ENCODE assay signal across 19 cellular contexts in the genomic region with DNA sequence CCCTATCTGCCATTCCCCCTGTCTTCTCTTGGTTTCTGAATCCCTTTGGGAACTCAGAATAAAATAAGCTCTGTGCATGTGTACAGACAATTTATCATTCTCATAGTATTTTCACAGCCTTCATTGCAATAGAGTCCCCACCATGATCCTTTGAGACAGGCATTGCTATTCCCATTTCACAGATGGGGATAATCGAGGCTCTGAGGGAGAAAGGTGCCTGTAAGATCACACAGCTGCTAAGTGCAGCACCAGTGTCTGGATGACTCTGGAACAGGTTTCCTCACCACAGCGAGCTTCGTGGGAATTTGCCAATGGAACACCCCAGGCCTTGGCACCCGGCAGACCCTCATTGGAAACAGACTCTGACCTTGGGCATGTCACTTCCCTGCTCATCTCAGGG.
DNase-seq lines count a peak whose midpoint lies in the region; ATAC-seq, FAIRE-seq and TF ChIP-seq lines count a peak whose summit lies in the region.
"Had no signal": no experiment of that assay in that cellular context is flagged by ENCODE, and none has a peak within 500 bp of the region (broad histone marks: within the 10 kb centered on the region; RNA-seq: fewer than 3 reads in every experiment).

No MANE protein-coding gene starts in this region.

- TF ChIP-seq RAD21 in HepG2 (CRISPR knock-in tag; IDR thresholded peaks at IDR 0.05), result no peak

- no peak overlapping the region for H3K9ac ChIP-seq in HepG2 (ENCODE audit: insufficient read depth, low read depth, low read length)
- H3K9ac ChIP-seq in neural progenitor cell, result no peak overlapping the region
- H3K9ac ChIP-seq: BLaER1 treated with 17β-estradiol and CSF1 and Interleukin-3, amounts not matched to agents 10 nM and 100 nM had no signal

- BruUV-seq in HepG2 (replicated peaks; lab: Mats Ljungman, UMichigan), result no TSS peak

- TF ChIP-seq EP300 in HepG2 (IDR thresholded peaks at IDR 0.05; ENCODE audit: low read depth in 2 of 2, low read length in 2 of 2) (no peak), HepG2 (CRISPR knock-in tag; IDR thresholded peaks at IDR 0.05; ENCODE audit: borderline replicate concordance) (no peak)

- no peak overlapping the region for H3K27ac ChIP-seq in HepG2 (ENCODE audit: extremely low read length, insufficient read depth, low read length)
- no peak overlapping the region for H3K27ac ChIP-seq in right lobe of liver
- H3K27ac ChIP-seq in hepatocyte, result no peak overlapping the region
- no peak overlapping the region for H3K27ac ChIP-seq in neural progenitor cell
- H3K27ac ChIP-seq: BLaER1 treated with 17β-estradiol and CSF1 and Interleukin-3, amounts not matched to agents 10 nM and 100 nM; HL-60 had no signal

- POLR2A ChIA-PET in HepG2 (lab: Yijun Ruan, JAX), result no interaction called here

- in situ Hi-C loops in HepG2 (cut with HindIII; ENCODE audit: extremely low pct_ligation_motif_present, low pct_unique_long_range_greater_than_20kb), result no loop called here

- H3K27ac Mint-ChIP-seq in neural progenitor cell, result peak overlapping the region; percentile 7
- H3K27ac Mint-ChIP-seq in stimulated activated naive CD8-positive, alpha-beta T cell treated with anti-CD3 and anti-CD28 coated beads, Interleukin-15, amount 100 ng/mL, for 72 hours, result no peak overlapping the region
- H3K27ac Mint-ChIP-seq: B cell; CD8-positive, alpha-beta T cell; GM23338; HFFc6 had no signal

- H3K4me2 ChIP-seq in HepG2 (ENCODE audit: low read depth, low read length) (no peak overlapping the region), hepatocyte (peak overlapping the region; percentile 54), neural progenitor cell (peak overlapping the region; percentile 47)
- H3K4me2 ChIP-seq: BLaER1 treated with 17β-estradiol and CSF1 and Interleukin-3, amounts not matched to agents 10 nM and 100 nM; GM23338 had no signal

- intact Hi-C loops in HepG2 (cut with micrococcal nuclease; ENCODE audit: unreplicated experiment) (no loop called here), right lobe of liver (cut with DNase I) (no loop called here)

- no peaks in the 10 kb centered on the region for H3K9me2 ChIP-seq in hepatocyte (replicated peaks; ENCODE audit: insufficient read depth)

- H3F3A ChIP-seq in neural progenitor cell (ENCODE audit: low read depth), result peaks cover 18% of the 10 kb centered on the region

- peaks cover 45% of the 10 kb centered on the region for H3K4me1 Mint-ChIP-seq in neural progenitor cell
- no peaks in the 10 kb centered on the region for H3K4me1 Mint-ChIP-seq in stimulated activated naive CD8-positive, alpha-beta T cell treated with anti-CD3 and anti-CD28 coated beads, Interleukin-15, amount 100 ng/mL, for 72 hours
- H3K4me1 Mint-ChIP-seq: B cell had no signal

- H3K36me3 ChIP-seq in HepG2 (replicated peaks in 1 of 2; ENCODE audit: control insufficient read depth in 1 of 2, insufficient read depth in 2 of 2, low read length in 2 of 2) (no peaks in the 10 kb centered on the region), right lobe of liver (no peaks in the 10 kb centered on the region), hepatocyte (replicated peaks; ENCODE audit: insufficient read depth, low read depth) (no peaks in the 10 kb centered on the region), neural progenitor cell (no peaks in the 10 kb centered on the region)
- H3K36me3 ChIP-seq: BLaER1 treated with 17β-estradiol and CSF1 and Interleukin-3, amounts not matched to agents 10 nM and 100 nM had no signal

- ATAC-seq in HepG2 (no peak), right lobe of liver (no peak), GM21576 (IDR thresholded peaks at IDR 0.05; ENCODE audit: unreplicated experiment) (no peak)
- ATAC-seq in stimulated activated naive CD8-positive, alpha-beta T cell treated with anti-CD3 and anti-CD28 coated beads, Interleukin-15, amount 100 ng/mL, for 72 hours, result no peak
- ATAC-seq: CD8-positive, alpha-beta T cell; GM23338; HCT116 had no signal

- H3K27me3 ChIP-seq in HepG2 (ENCODE audit: control insufficient read depth in 1 of 2, insufficient read depth in 2 of 2, low read length in 2 of 2) (peaks cover 0 to 27% of the 10 kb centered on the region in 2 experiments; a peak in 3 of 5 replicates), right lobe of liver (peaks cover 0 to 3% of the 10 kb centered on the region in 2 donors), hepatocyte (no peaks in the 10 kb centered on the region), neural progenitor cell (no peaks in the 10 kb centered on the region)

- H3K9me3 ChIP-seq in HepG2 (ENCODE audit: low read length) (no peaks in the 10 kb centered on the region), right lobe of liver (no peaks in the 10 kb centered on the region), hepatocyte (ENCODE audit: low read depth) (no peaks in the 10 kb centered on the region), neural progenitor cell (ENCODE audit: low read depth) (no peaks in the 10 kb centered on the region)
- H3K9me3 ChIP-seq: BLaER1 treated with 17β-estradiol and CSF1 and Interleukin-3, amounts not matched to agents 10 nM and 100 nM had no signal

- no peak for FAIRE-seq in HepG2 (lab: Jason Lieb, UNC)

- no peaks in the 10 kb centered on the region for H3K9me3 Mint-ChIP-seq in neural progenitor cell
- no peaks in the 10 kb centered on the region for H3K9me3 Mint-ChIP-seq in stimulated activated naive CD8-positive, alpha-beta T cell treated with anti-CD3 and anti-CD28 coated beads, Interleukin-15, amount 100 ng/mL, for 72 hours
- H3K9me3 Mint-ChIP-seq: CD8-positive, alpha-beta T cell; GM23338 had no signal

- H4K20me1 ChIP-seq in HepG2 (ENCODE audit: insufficient read depth, low read length), result no peaks in the 10 kb centered on the region
- H4K20me1 ChIP-seq in hepatocyte (ENCODE audit: insufficient read depth, poor library complexity, severe bottlenecking), result no peaks in the 10 kb centered on the region
- H4K20me1 ChIP-seq in neural progenitor cell (ENCODE audit: low read depth), result no peaks in the 10 kb centered on the region

- WGBS in HepG2 (ENCODE audit: low lambda C conversion rate), result 0% methylated on average over 1 of the region's 4 CpGs
- WGBS in right lobe of liver (ENCODE audit: insufficient coverage, low coverage, low lambda C conversion rate, missing lambda C conversion rate), result 63% methylated on average over 2 of the region's 4 CpGs
- 53% methylated on average over 4 of the region's 4 CpGs for WGBS in hepatocyte (ENCODE audit: low lambda C conversion rate, missing lambda C conversion rate)

- H3K79me2 ChIP-seq in HepG2 (ENCODE audit: insufficient read depth, low read length) (no peaks in the 10 kb centered on the region), hepatocyte (no peaks in the 10 kb centered on the region), neural progenitor cell (ENCODE audit: low read depth) (no peaks in the 10 kb centered on the region)

- TF ChIP-seq CTCF in HepG2 (CRISPR knock-in tag; IDR thresholded peaks at IDR 0.05), result no peak
- TF ChIP-seq CTCF in right lobe of liver (IDR thresholded peaks at IDR 0.05), result no peak
- no peak for TF ChIP-seq CTCF in hepatocyte (IDR thresholded peaks at IDR 0.05; ENCODE audit: poor library complexity)
- no peak for TF ChIP-seq CTCF in neural progenitor cell (IDR thresholded peaks at IDR 0.05)

- DNase-seq in HepG2 (ENCODE audit: low spot score) (no peak), right lobe of liver (no peak), hepatocyte (ENCODE audit: low spot score) (no peak), neural progenitor cell (ENCODE audit: low spot score) (no peak), NCI-H1417 treated with DMSO at 0.1 percent for 48 hours (lab: John Stamatoyannopoulos, UW) (no peak)
- no peak for DNase-seq in stimulated activated naive CD8-positive, alpha-beta T cell treated with anti-CD3 and anti-CD28 coated beads, Interleukin-15, amount 100 ng/mL, for 72 hours
- DNase-seq: Calu3; CD8-positive, alpha-beta T cell; DMS79 treated with DMSO at 0.1 percent for 48 hours; GF-D8; H7; HFFc6; IMR-90 had no signal

- H3K27me3 Mint-ChIP-seq in neural progenitor cell (ENCODE audit: insufficient read depth, low read depth), result peaks cover 9% of the 10 kb centered on the region
- peaks cover 58% of the 10 kb centered on the region for H3K27me3 Mint-ChIP-seq in stimulated activated naive CD8-positive, alpha-beta T cell treated with anti-CD3 and anti-CD28 coated beads, Interleukin-15, amount 100 ng/mL, for 72 hours

- CTCF ChIA-PET in HepG2 (lab: Yijun Ruan, JAX; ENCODE audit: low intra/inter-chr PET ratio, low total read pairs), result no interaction called here

- TF ChIP-seq POLR2A in HepG2 (IDR thresholded peaks at IDR 0.05; ENCODE audit: insufficient read depth in 1 of 2, low read depth in 2 of 2, low read length in 2 of 2), result no peak
- TF ChIP-seq POLR2A in right lobe of liver (IDR thresholded peaks at IDR 0.05), result no peak

- H3K4me3 ChIP-seq in HepG2 (replicated peaks in 1 of 3; ENCODE audit: insufficient read depth in 1 of 3, low read depth in 2 of 3, low read length in 3 of 3) (no peak overlapping the region), right lobe of liver (no peak overlapping the region), hepatocyte (no peak overlapping the region), neural progenitor cell (no peak overlapping the region)
- H3K4me3 ChIP-seq: BLaER1 treated with 17β-estradiol and CSF1 and Interleukin-3, amounts not matched to agents 10 nM and 100 nM; GM23338 had no signal

- no peaks in the 10 kb centered on the region for H3K4me1 ChIP-seq in HepG2 (ENCODE audit: insufficient read depth, low read length)
- no peaks in the 10 kb centered on the region for H3K4me1 ChIP-seq in right lobe of liver
- peaks cover 25% of the 10 kb centered on the region for H3K4me1 ChIP-seq in hepatocyte (ENCODE audit: insufficient read depth)
- peaks cover 22% of the 10 kb centered on the region for H3K4me1 ChIP-seq in neural progenitor cell
- H3K4me1 ChIP-seq: BLaER1 treated with 17β-estradiol and CSF1 and Interleukin-3, amounts not matched to agents 10 nM and 100 nM had no signal

- no peaks in the 10 kb centered on the region for H3K36me3 Mint-ChIP-seq in neural progenitor cell
- H3K36me3 Mint-ChIP-seq: CD8-positive, alpha-beta T cell had no signal

- H2AFZ ChIP-seq in HepG2 (ENCODE audit: low read length) (no peak overlapping the region), hepatocyte (no peak overlapping the region), neural progenitor cell (replicated peaks) (no peak overlapping the region)
- H2AFZ ChIP-seq: GM23338 had no signal

- peak overlapping the region; percentile 36 for H3K4me3 Mint-ChIP-seq in neural progenitor cell
- H3K4me3 Mint-ChIP-seq in stimulated activated naive CD8-positive, alpha-beta T cell treated with anti-CD3 and anti-CD28 coated beads, Interleukin-15, amount 100 ng/mL, for 72 hours, result no peak overlapping the region
- H3K4me3 Mint-ChIP-seq: B cell; CD8-positive, alpha-beta T cell; GM23338; HFFc6 had no signal
